8 cellular contexts compared by ENCODE assay signal in the genomic region with DNA sequence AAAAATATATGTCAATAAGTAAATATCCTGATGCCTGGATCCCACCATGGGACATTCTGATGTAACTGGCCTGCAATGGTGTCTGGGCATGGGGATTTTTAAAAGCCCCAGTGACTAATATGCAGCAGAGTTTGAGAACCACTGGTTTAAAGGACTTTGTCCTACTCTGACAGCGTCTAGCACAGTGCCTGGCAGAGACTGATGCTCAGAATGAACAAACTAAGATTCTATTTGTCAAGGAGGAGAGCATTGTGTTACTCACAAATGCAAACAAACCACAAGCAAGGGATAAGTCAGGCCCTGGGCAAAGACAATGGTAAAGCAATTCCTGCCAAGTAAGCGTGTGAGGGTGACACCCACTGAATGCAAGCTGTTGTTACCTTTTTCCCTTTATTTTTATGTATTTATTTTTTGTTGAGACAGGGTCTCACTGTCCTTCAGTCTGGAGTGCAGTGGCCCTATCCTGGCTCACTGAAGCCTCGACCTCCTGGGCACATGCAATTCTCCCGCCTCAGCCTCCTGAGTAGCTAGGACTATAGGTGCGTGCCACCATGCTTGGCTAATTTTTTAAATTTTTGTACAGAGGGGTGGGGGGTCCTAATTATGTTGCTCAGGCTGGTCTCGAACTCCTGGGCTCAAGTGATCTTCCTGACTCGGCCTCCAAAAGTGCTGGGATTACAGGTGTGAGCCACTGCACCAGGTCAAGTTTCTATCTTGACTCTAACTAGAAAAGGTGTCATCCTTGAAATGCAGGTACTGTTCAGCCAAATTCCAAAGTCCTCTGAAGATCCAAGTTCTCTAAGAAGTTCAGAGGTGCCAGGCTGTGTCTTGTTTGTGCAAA. TPM values are rescaled to one million over a fixed set of nuclear protein-coding genes. Genes with fewer than 3 reads are reported as not detected.
DNase-seq lines count a peak whose midpoint lies in the region; ATAC-seq lines count a peak whose summit lies in the region.

No MANE protein-coding gene starts in this region.

- ATAC-seq in activated CD8-positive, alpha-beta memory T cell treated with anti-CD3 and anti-CD28 coated beads, Interleukin-2, amount 10 ng/mL, durations not matched to agents 7 days and 5 days, result no peak
- no peak for ATAC-seq in GM21717 (IDR thresholded peaks at IDR 0.05; ENCODE audit: unreplicated experiment)

- H3K9ac ChIP-seq in iPS-20b (ENCODE audit: low read depth, low read length) (no peak overlapping the region), stomach smooth muscle (ENCODE audit: low read length in 2 of 2) (peak overlapping the region in 1 of 2 donors; percentile 60)

- peaks cover 15% of the 10 kb centered on the region for H3K36me3 Mint-ChIP-seq in activated CD8-positive, alpha-beta memory T cell treated with anti-CD3 and anti-CD28 coated beads, Interleukin-2, amount 10 ng/mL, durations not matched to agents 7 days and 5 days
- peaks cover 16% of the 10 kb centered on the region for H3K36me3 Mint-ChIP-seq in activated T-helper 1 cell treated with anti-CD3 and anti-CD28 coated beads, Interleukin-12 subunit alpha, Interleukin-12 subunit beta, Interleukin-2, Interleukin-4 antibody, amounts not matched to agents 30 ng/mL and 10 ng/mL and 1 ng/mL, durations not matched to agents 14 hours and 24 hours and 36 hours (ENCODE audit: low read depth)

- H3K9me3 ChIP-seq in iPS-20b (ENCODE audit: insufficient read depth, low read depth, low read length) (peaks cover 26% of the 10 kb centered on the region), stomach smooth muscle (ENCODE audit: control insufficient read depth in 2 of 2, low read length in 2 of 2) (peaks cover 3 to 7% of the 10 kb centered on the region in 2 donors)

- H3K27ac ChIP-seq in iPS-20b (ENCODE audit: low read length) (no peak overlapping the region), stomach smooth muscle (ENCODE audit: low read length) (no peak overlapping the region)

- peak overlapping the region; percentile 57 for H3K27ac Mint-ChIP-seq in activated CD8-positive, alpha-beta memory T cell treated with anti-CD3 and anti-CD28 coated beads, Interleukin-2, amount 10 ng/mL, durations not matched to agents 7 days and 5 days
- peak overlapping the region; percentile 68 for H3K27ac Mint-ChIP-seq in activated T-helper 1 cell treated with anti-CD3 and anti-CD28 coated beads, Interleukin-12 subunit alpha, Interleukin-12 subunit beta, Interleukin-2, Interleukin-4 antibody, amounts not matched to agents 30 ng/mL and 10 ng/mL and 1 ng/mL, durations not matched to agents 14 hours and 24 hours and 36 hours

- H3K27me3 Mint-ChIP-seq in activated CD8-positive, alpha-beta memory T cell treated with anti-CD3 and anti-CD28 coated beads, Interleukin-2, amount 10 ng/mL, durations not matched to agents 7 days and 5 days, result no peaks in the 10 kb centered on the region
- H3K27me3 Mint-ChIP-seq in activated T-helper 1 cell treated with anti-CD3 and anti-CD28 coated beads, Interleukin-12 subunit alpha, Interleukin-12 subunit beta, Interleukin-2, Interleukin-4 antibody, amounts not matched to agents 30 ng/mL and 10 ng/mL and 1 ng/mL, durations not matched to agents 14 hours and 24 hours and 36 hours (ENCODE audit: insufficient read depth), result no peaks in the 10 kb centered on the region

- no peak for DNase-seq in activated CD8-positive, alpha-beta memory T cell treated with anti-CD3 and anti-CD28 coated beads, Interleukin-2, amount 10 ng/mL, durations not matched to agents 7 days and 5 days
- no peak for DNase-seq in activated CD8-positive, alpha-beta memory T cell treated with anti-CD3 and anti-CD28 coated beads, Interleukin-2, amount 50 U/mL, for 48 hours
- no peak for DNase-seq in activated T-helper 1 cell treated with anti-CD3 and anti-CD28 coated beads, Interleukin-12 subunit alpha, Interleukin-12 subunit beta, Interleukin-2, Interleukin-4 antibody, amounts not matched to agents 30 ng/mL and 10 ng/mL and 1 ng/mL, durations not matched to agents 14 hours and 24 hours and 36 hours (ENCODE audit: low spot score)
- no peak for DNase-seq in NAMALWA (ENCODE audit: low spot score)
- DNase-seq in occipital lobe (lab: John Stamatoyannopoulos, UW), result no peak

- no peaks in the 10 kb centered on the region for H3K36me3 ChIP-seq in iPS-20b (ENCODE audit: insufficient read depth, low read depth, low read length)
- H3K36me3 ChIP-seq in stomach smooth muscle (ENCODE audit: control insufficient read depth in 2 of 2, insufficient read depth in 2 of 2, low read length in 2 of 2), result no peaks in the 10 kb centered on the region

- H3K9me3 Mint-ChIP-seq in activated CD8-positive, alpha-beta memory T cell treated with anti-CD3 and anti-CD28 coated beads, Interleukin-2, amount 10 ng/mL, durations not matched to agents 7 days and 5 days (ENCODE audit: low read depth), result peaks cover 8% of the 10 kb centered on the region
- H3K9me3 Mint-ChIP-seq in activated T-helper 1 cell treated with anti-CD3 and anti-CD28 coated beads, Interleukin-12 subunit alpha, Interleukin-12 subunit beta, Interleukin-2, Interleukin-4 antibody, amounts not matched to agents 30 ng/mL and 10 ng/mL and 1 ng/mL, durations not matched to agents 14 hours and 24 hours and 36 hours, result peaks cover 14% of the 10 kb centered on the region

- peaks cover 26% of the 10 kb centered on the region for H3K27me3 ChIP-seq in iPS-20b (ENCODE audit: insufficient read depth, low read length)
- H3K27me3 ChIP-seq in stomach smooth muscle (ENCODE audit: control insufficient read depth in 1 of 2, insufficient read depth in 2 of 2, low read length in 2 of 2), result no peaks in the 10 kb centered on the region

- H3K4me1 ChIP-seq in iPS-20b (ENCODE audit: insufficient read depth, low read length) (no peaks in the 10 kb centered on the region), stomach smooth muscle (ENCODE audit: control insufficient read depth, insufficient read depth, low read length) (peaks cover 28% of the 10 kb centered on the region)

- intact Hi-C loops in activated T-helper 1 cell treated with anti-CD3 and anti-CD28 coated beads, Interleukin-12 subunit alpha, Interleukin-12 subunit beta, Interleukin-2, Interleukin-4 antibody, amounts not matched to agents 30 ng/mL and 10 ng/mL and 1 ng/mL, durations not matched to agents 14 hours and 24 hours and 36 hours (cut with micrococcal nuclease), result loop anchor here (1.0 to 10.0 kb wide), 12 partner anchors 9 to 1761 kb away; partner anchors contain the start of genes CMTM8, CNOT10, DYNC1LI1 and STT3B

- CTCF ChIA-PET in activated CD8-positive, alpha-beta memory T cell treated with anti-CD3 and anti-CD28 coated beads, Interleukin-2, amount 10 ng/mL, durations not matched to agents 7 days and 5 days (lab: Charles Lee), result no interaction called here

- H3K4me3 ChIP-seq in iPS-20b (ENCODE audit: low read length) (peak overlapping the region; percentile 75; the same call in 1 of the 2 replicates), stomach smooth muscle (ENCODE audit: low read length in 2 of 2) (peak overlapping the region; percentile 52 to 92)

- peaks cover 30% of the 10 kb centered on the region for H3K4me1 Mint-ChIP-seq in activated CD8-positive, alpha-beta memory T cell treated with anti-CD3 and anti-CD28 coated beads, Interleukin-2, amount 10 ng/mL, durations not matched to agents 7 days and 5 days
- peaks cover 23% of the 10 kb centered on the region for H3K4me1 Mint-ChIP-seq in activated T-helper 1 cell treated with anti-CD3 and anti-CD28 coated beads, Interleukin-12 subunit alpha, Interleukin-12 subunit beta, Interleukin-2, Interleukin-4 antibody, amounts not matched to agents 30 ng/mL and 10 ng/mL and 1 ng/mL, durations not matched to agents 14 hours and 24 hours and 36 hours (ENCODE audit: low read depth)

- H3K4me3 Mint-ChIP-seq in activated CD8-positive, alpha-beta memory T cell treated with anti-CD3 and anti-CD28 coated beads, Interleukin-2, amount 10 ng/mL, durations not matched to agents 7 days and 5 days, result peak overlapping the region; percentile 93
- H3K4me3 Mint-ChIP-seq in activated T-helper 1 cell treated with anti-CD3 and anti-CD28 coated beads, Interleukin-12 subunit alpha, Interleukin-12 subunit beta, Interleukin-2, Interleukin-4 antibody, amounts not matched to agents 30 ng/mL and 10 ng/mL and 1 ng/mL, durations not matched to agents 14 hours and 24 hours and 36 hours, result peak overlapping the region; percentile 97

RNA-seq across cellular contexts. Expression of gene GPD1L, which starts 0.9 kb away (rescaled TPM):
- 10 to 100 TPM; 20.7 to 26.8 TPM for total RNA-seq in activated CD8-positive, alpha-beta memory T cell treated with anti-CD3 and anti-CD28 coated beads, Interleukin-2, amount 10 ng/mL, durations not matched to agents 7 days and 5 days
- 16.3 and 16.6 TPM in 2 replicates for total RNA-seq in activated T-helper 1 cell treated with anti-CD3 and anti-CD28 coated beads, Interleukin-12 subunit alpha, Interleukin-12 subunit beta, Interleukin-2, Interleukin-4 antibody, amounts not matched to agents 30 ng/mL and 10 ng/mL and 1 ng/mL, durations not matched to agents 14 hours and 24 hours and 36 hours
- total RNA-seq in occipital lobe, result 78.8 TPM
